Comparison of ENCODE assay signal across 15 cellular contexts in genomic region chr1:87370519-87370918, GRCh38.
"Had no signal": no experiment of that assay in that cellular context is flagged by ENCODE, and none has a peak within 500 bp of the region (broad histone marks: within the 10 kb centered on the region; RNA-seq: fewer than 3 reads in every experiment).

No MANE protein-coding gene starts in this region.

- ATAC-seq: activated CD4-positive, CD25-positive, alpha-beta regulatory T cell treated with anti-CD3 and anti-CD28 coated beads, Interleukin-2, amount 50 U/mL, for 24 hours; gastroesophageal sphincter; lower lobe of right lung; naive thymus-derived CD4-positive, alpha-beta T cell had no signal

- DNase-seq: activated CD4-positive, alpha-beta T cell treated with anti-CD3 and anti-CD28 coated beads, Interleukin-2, amount 50 U/mL, for 1 hour; activated naive CD8-positive, alpha-beta T cell treated with anti-CD3 and anti-CD28 coated beads for 36 hours; amygdala; cerebellar nuclear complex; heart right ventricle; left cardiac atrium; lower lobe of right lung; naive thymus-derived CD4-positive, alpha-beta T cell; nucleus accumbens; stimulated activated CD4-positive, alpha-beta T cell treated with anti-CD3 and anti-CD28 coated beads, Interleukin-4, amount 100 ng/mL, for 1 hour; stimulated activated naive CD4-positive, alpha-beta T cell; tibial artery; uterus had no signal

- H3K4me1 ChIP-seq: gastroesophageal sphincter, uterus had no signal

- H3K4me3 ChIP-seq: gastroesophageal sphincter, heart right ventricle, lower lobe of right lung, tibial artery, uterus had no signal

- H3K27ac ChIP-seq: gastroesophageal sphincter, heart right ventricle, lower lobe of right lung, tibial artery, uterus had no signal

- H3K36me3 ChIP-seq: gastroesophageal sphincter, heart right ventricle, lower lobe of right lung, uterus had no signal

- H3K27me3 ChIP-seq: gastroesophageal sphincter, heart right ventricle, tibial artery, uterus had no signal

- H3K9me3 ChIP-seq: lower lobe of right lung, tibial artery had no signal
